In genomic region chr5:162444129-162444762, GRCh38 we compare ENCODE assay signal across 30 cellular contexts.
"Had no signal": no experiment of that assay in that cellular context is flagged by ENCODE, and none has a peak within 500 bp of the region (broad histone marks: within the 10 kb centered on the region; RNA-seq: fewer than 3 reads in every experiment).

No MANE protein-coding gene starts in this region.

- H3K9me3 ChIP-seq: adrenal gland, body of pancreas, colonic mucosa, esophagus squamous epithelium, gastroesophageal sphincter, heart right ventricle had no signal

- H3K4me2 ChIP-seq: hepatocyte had no signal

- H3K27ac ChIP-seq: adrenal gland, body of pancreas, colonic mucosa, epithelial cell of prostate, esophagus squamous epithelium, gastroesophageal sphincter, heart right ventricle, hepatocyte had no signal

- FAIRE-seq: endometrium, endothelial cell of umbilical vein had no signal

- ATAC-seq: activated CD4-positive, alpha-beta T cell treated with anti-CD3 and anti-CD28 coated beads for 36 hours; activated CD8-positive, alpha-beta memory T cell treated with anti-CD3 and anti-CD28 coated beads, Interleukin-2, amount 10 ng/mL, durations not matched to agents 7 days and 5 days; activated CD8-positive, alpha-beta T cell treated with anti-CD3 and anti-CD28 coated beads, Interleukin-2, amount 10 ng/mL, durations not matched to agents 7 days and 5 days; activated naive CD8-positive, alpha-beta T cell treated with anti-CD3 and anti-CD28 coated beads, Interleukin-2, amount 50 U/mL, for 24 hours; body of pancreas; gastroesophageal sphincter; heart right ventricle had no signal

- H3K36me3 ChIP-seq: adrenal gland, colonic mucosa, esophagus squamous epithelium, gastroesophageal sphincter, heart right ventricle had no signal

- H3K4me3 ChIP-seq: adrenal gland, body of pancreas, colonic mucosa, esophagus squamous epithelium, gastroesophageal sphincter, heart right ventricle, hepatocyte had no signal

- H3K27me3 ChIP-seq: adrenal gland, body of pancreas, colonic mucosa, esophagus squamous epithelium, gastroesophageal sphincter, heart right ventricle, hepatocyte had no signal

- H2AFZ ChIP-seq: hepatocyte had no signal

- H3K4me1 ChIP-seq: adrenal gland, body of pancreas, colonic mucosa, esophagus squamous epithelium, gastroesophageal sphincter, heart right ventricle had no signal

- H3K79me2 ChIP-seq: hepatocyte had no signal

- DNase-seq: activated CD4-positive, alpha-beta memory T cell treated with anti-CD3 and anti-CD28 coated beads for 36 hours; activated CD4-positive, alpha-beta T cell treated with anti-CD3 and anti-CD28 coated beads for 36 hours; activated CD4-positive, alpha-beta T cell treated with anti-CD3 and anti-CD28 coated beads, Interleukin-2, amount 10 ng/mL, durations not matched to agents 24 days and 14 days; activated CD4-positive, CD25-positive, alpha-beta regulatory T cell; activated CD4-positive, CD25-positive, alpha-beta regulatory T cell treated with anti-CD3 and anti-CD28 coated beads, Interleukin-2, amount 50 U/mL, for 72 hours; activated CD8-positive, alpha-beta memory T cell treated with anti-CD3 and anti-CD28 coated beads, Interleukin-2, amount 10 ng/mL, durations not matched to agents 7 days and 5 days; activated CD8-positive, alpha-beta memory T cell treated with anti-CD3 and anti-CD28 coated beads, Interleukin-2, amount 50 U/mL, for 4 hours; activated CD8-positive, alpha-beta T cell treated with anti-CD3 and anti-CD28 coated beads, Interleukin-2, amount 10 ng/mL, durations not matched to agents 7 days and 5 days; activated effector memory CD4-positive, alpha-beta T cell treated with anti-CD3 and anti-CD28 coated beads, Interleukin-2, amount 50 U/mL, for 16 hours; activated naive CD4-positive, alpha-beta T cell treated with anti-CD3 and anti-CD28 coated beads for 36 hours; activated naive CD8-positive, alpha-beta T cell treated with anti-CD3 and anti-CD28 coated beads for 36 hours; activated naive CD8-positive, alpha-beta T cell treated with anti-CD3 and anti-CD28 coated beads, Interleukin-2, amount 50 U/mL, for 24 hours; activated T-cell treated with anti-CD3 and anti-CD28 coated beads, Interleukin-2, amount 50 U/mL, for 1 hour; activated T-cell treated with anti-CD3 and anti-CD28 coated beads, Interleukin-2, amount 50 U/mL, for 48 hours; adrenal gland; amygdala; aorta; body of pancreas; caudate nucleus; colonic mucosa; effector CD8-positive, alpha-beta T cell; esophagus squamous epithelium; foreskin melanocyte; heart right ventricle; T1000 had no signal
